Comparison of ENCODE assay signal across 26 cellular contexts in genomic region chr11:116540645-116541044, GRCh38.
"Had no signal": no experiment of that assay in that cellular context is flagged by ENCODE, and none has a peak within 500 bp of the region (broad histone marks: within the 10 kb centered on the region; RNA-seq: fewer than 3 reads in every experiment).

No MANE protein-coding gene starts in this region.

- H3K36me3 ChIP-seq: left ventricle myocardium inferior, pancreas, right atrium auricular region, right lobe of liver, spleen, suprapubic skin, thoracic aorta, tibial artery, upper lobe of right lung, uterus had no signal

- H3K4me1 ChIP-seq: left ventricle myocardium inferior, pancreas, right atrium auricular region, right lobe of liver, spleen, suprapubic skin, tibial artery, upper lobe of right lung, uterus had no signal

- DNase-seq: islet precursor cell; left ventricle myocardium inferior; mesendoderm; midbrain; mucosa of descending colon; naive thymus-derived CD4-positive, alpha-beta T cell; nucleus accumbens; pancreas; small intestine; spleen; stimulated activated CD4-positive, alpha-beta T cell treated with anti-CD3 and anti-CD28 coated beads, Interleukin-4, amount 100 ng/mL, for 24 hours; stimulated activated naive CD4-positive, alpha-beta T cell; trophoblast cell; upper lobe of right lung; uterus had no signal

- H3K27ac ChIP-seq: hepatocyte, left ventricle myocardium inferior, pancreas, right atrium auricular region, right lobe of liver, spleen, suprapubic skin, thoracic aorta, tibial artery, upper lobe of right lung, uterus had no signal

- H3K4me3 ChIP-seq: hepatocyte, left ventricle myocardium inferior, lung, mucosa of descending colon, pancreas, right atrium auricular region, right lobe of liver, spleen, suprapubic skin, thoracic aorta, tibial artery, upper lobe of right lung, uterus had no signal

- H3K4me3 Mint-ChIP-seq: naive thymus-derived CD4-positive, alpha-beta T cell; natural killer cell treated with Interleukin-12 subunit alpha and Interleukin-12 subunit beta and Interleukin-15 and Interleukin-18, amount 100 ng/mL, for 72 hours; stimulated activated effector memory CD8-positive, alpha-beta T cell treated with anti-CD3 and anti-CD28 coated beads, Interleukin-12 subunit alpha, Interleukin-12 subunit beta, amount 100 ng/mL, for 72 hours; stimulated activated naive CD8-positive, alpha-beta T cell treated with anti-CD3 and anti-CD28 coated beads, Interleukin-15, Interleukin-2, amounts not matched to agents 100 ng/mL and 50 ng/mL, for 24 hours had no signal

- H3K27me3 ChIP-seq: pancreas, right atrium auricular region, right lobe of liver, uterus had no signal

- H3K27ac Mint-ChIP-seq: naive thymus-derived CD4-positive, alpha-beta T cell; natural killer cell treated with Interleukin-12 subunit alpha and Interleukin-12 subunit beta and Interleukin-15 and Interleukin-18, amount 100 ng/mL, for 72 hours; progenitor cell of endocrine pancreas; stimulated activated effector memory CD8-positive, alpha-beta T cell treated with anti-CD3 and anti-CD28 coated beads, Interleukin-12 subunit alpha, Interleukin-12 subunit beta, amount 100 ng/mL, for 72 hours; stimulated activated naive CD8-positive, alpha-beta T cell treated with anti-CD3 and anti-CD28 coated beads, Interleukin-15, Interleukin-2, amounts not matched to agents 100 ng/mL and 50 ng/mL, for 24 hours had no signal

- H3K36me3 Mint-ChIP-seq: naive thymus-derived CD4-positive, alpha-beta T cell; natural killer cell treated with Interleukin-12 subunit alpha and Interleukin-12 subunit beta and Interleukin-15 and Interleukin-18, amount 100 ng/mL, for 72 hours; stimulated activated effector memory CD8-positive, alpha-beta T cell treated with anti-CD3 and anti-CD28 coated beads, Interleukin-12 subunit alpha, Interleukin-12 subunit beta, amount 100 ng/mL, for 72 hours had no signal

- H3K9me3 Mint-ChIP-seq: natural killer cell treated with Interleukin-12 subunit alpha and Interleukin-12 subunit beta and Interleukin-15 and Interleukin-18, amount 100 ng/mL, for 72 hours; stimulated activated effector memory CD8-positive, alpha-beta T cell treated with anti-CD3 and anti-CD28 coated beads, Interleukin-12 subunit alpha, Interleukin-12 subunit beta, amount 100 ng/mL, for 72 hours; stimulated activated naive CD8-positive, alpha-beta T cell treated with anti-CD3 and anti-CD28 coated beads, Interleukin-15, Interleukin-2, amounts not matched to agents 100 ng/mL and 50 ng/mL, for 24 hours had no signal

- H3K9me3 ChIP-seq: left ventricle myocardium inferior, mucosa of descending colon, pancreas, right atrium auricular region, right lobe of liver, suprapubic skin, thoracic aorta, upper lobe of right lung, uterus had no signal

- ATAC-seq: mucosa of descending colon; naive thymus-derived CD4-positive, alpha-beta T cell; natural killer cell treated with Interleukin-12 subunit alpha and Interleukin-12 subunit beta and Interleukin-15 and Interleukin-18, amount 100 ng/mL, for 72 hours; pancreas; right lobe of liver; stimulated activated effector memory CD8-positive, alpha-beta T cell treated with anti-CD3 and anti-CD28 coated beads, Interleukin-12 subunit alpha, Interleukin-12 subunit beta, amount 100 ng/mL, for 72 hours; upper lobe of right lung had no signal

- H3K4me1 Mint-ChIP-seq: naive thymus-derived CD4-positive, alpha-beta T cell; stimulated activated effector memory CD8-positive, alpha-beta T cell treated with anti-CD3 and anti-CD28 coated beads, Interleukin-12 subunit alpha, Interleukin-12 subunit beta, amount 100 ng/mL, for 72 hours had no signal
